In genomic region chr12:100138048-100138907, GRCh38 we compare ENCODE assay signal across 9 cellular contexts. TPM values are rescaled to one million over a fixed set of nuclear protein-coding genes. Genes with fewer than 3 reads are reported as not detected.
A peak's percentile ranks its signal among the peaks of the same experiment; 100 is the strongest.
DNase-seq lines count a peak whose midpoint lies in the region; ATAC-seq, FAIRE-seq and TF ChIP-seq lines count a peak whose summit lies in the region.
"Had no signal": no experiment of that assay in that cellular context is flagged by ENCODE, and none has a peak within 500 bp of the region (broad histone marks: within the 10 kb centered on the region; RNA-seq: fewer than 3 reads in every experiment).

No MANE protein-coding gene starts in this region.

- H3K4me3 Mint-ChIP-seq in stimulated activated memory B cell treated with anti-CD40 and anti-IgM and Interleukin-4, amounts not matched to agents 10 μg/mL and 1 μg/mL and 100 μg/mL, for 72 hours: peak overlapping the region; percentile 35

- TF ChIP-seq CTCF in BE2C (IDR thresholded peaks at IDR 0.05; ENCODE audit: low read depth, low read length): peak; percentile 55
- TF ChIP-seq CTCF in endothelial cell of umbilical vein (IDR thresholded peaks at IDR 0.05; ENCODE audit: extremely low read depth in 1 of 2, insufficient read depth in 1 of 2, low read depth in 1 of 2, low read length in 2 of 2): peak; percentile 4 to 30
- TF ChIP-seq CTCF in right atrium auricular region (IDR thresholded peaks at IDR 0.05): peak in 1 of 2 donors; percentile 53

- H4K20me1 ChIP-seq in endothelial cell of umbilical vein (replicated peaks; ENCODE audit: control insufficient read depth, extremely low read depth, insufficient read depth, low read length): no peaks in the 10 kb centered on the region

- POLR2A ChIA-PET in endothelial cell of umbilical vein (lab: Charles Lee): no interaction called here

- H3K36me3 ChIP-seq in BE2C: no peaks in the 10 kb centered on the region
- H3K36me3 ChIP-seq in endothelial cell of umbilical vein (ENCODE audit: control insufficient read depth in 2 of 2, extremely low read depth in 1 of 2, insufficient read depth in 2 of 2, low read length in 2 of 2): no peaks in the 10 kb centered on the region
- no peaks in the 10 kb centered on the region for H3K36me3 ChIP-seq in right atrium auricular region

- H3K9ac ChIP-seq in endothelial cell of umbilical vein (replicated peaks; ENCODE audit: extremely low read depth, insufficient read depth, low read length): no peak overlapping the region

- FAIRE-seq in endothelial cell of umbilical vein (lab: Jason Lieb, UNC): peak; percentile 77
- FAIRE-seq: endometrium had no signal

- H3K27ac ChIP-seq in endothelial cell of umbilical vein (ENCODE audit: insufficient read depth, low read depth, low read length): no peak overlapping the region
- peak overlapping the region in 1 of 2 donors; percentile 16 for H3K27ac ChIP-seq in right atrium auricular region

- H3K4me1 ChIP-seq in BE2C (peaks cover 4% of the 10 kb centered on the region; the same call in 1 of the 2 replicates), endothelial cell of umbilical vein (ENCODE audit: control insufficient read depth, extremely low read depth, insufficient read depth, low read length) (peaks cover 5% of the 10 kb centered on the region), right atrium auricular region (peaks cover 0 to 24% of the 10 kb centered on the region in 2 donors)

- no peak overlapping the region for H2AFZ ChIP-seq in endothelial cell of umbilical vein (ENCODE audit: low read depth, low read length)

- peak overlapping the region; percentile 80 for H3K27ac Mint-ChIP-seq in stimulated activated memory B cell treated with anti-CD40 and anti-IgM and Interleukin-4, amounts not matched to agents 10 μg/mL and 1 μg/mL and 100 μg/mL, for 72 hours

- intact Hi-C loops in endothelial cell of umbilical vein (cut with micrococcal nuclease): no loop called here

- BruUV-seq in endothelial cell of umbilical vein (replicated peaks; lab: Mats Ljungman, UMichigan): no TSS peak

- TF ChIP-seq POLR2A in endothelial cell of umbilical vein (IDR thresholded peaks at IDR 0.05; ENCODE audit: low read depth, low read length): no peak

- no peak overlapping the region for H3K4me2 ChIP-seq in endothelial cell of umbilical vein (ENCODE audit: insufficient read depth, low read length)

- peaks cover 70% of the 10 kb centered on the region for H3K4me1 Mint-ChIP-seq in stimulated activated memory B cell treated with anti-CD40 and anti-IgM and Interleukin-4, amounts not matched to agents 10 μg/mL and 1 μg/mL and 100 μg/mL, for 72 hours

- CTCF ChIA-PET in endothelial cell of umbilical vein (lab: Charles Lee): interaction anchor here (0.8 to 2.1 kb wide), 3 partner anchors 8 to 266 kb away, joined by 3 to 7 read pairs (median 4); no protein-coding TSS in a partner anchor

- dilution Hi-C loops in endothelial cell of umbilical vein (cut with MboI; ENCODE audit: extremely low pct_ligation_motif_present, low sequenced_read_pairs): no loop called here

- H3K4me3 ChIP-seq in BE2C (ENCODE audit: low read depth, low read length): no peak overlapping the region
- no peak overlapping the region for H3K4me3 ChIP-seq in endothelial cell of umbilical vein (replicated peaks in 1 of 3; ENCODE audit: insufficient read depth in 1 of 3, low read depth in 1 of 3, low read length in 3 of 3)
- no peak overlapping the region for H3K4me3 ChIP-seq in right atrium auricular region

- peaks cover 19% of the 10 kb centered on the region for H3K36me3 Mint-ChIP-seq in stimulated activated memory B cell treated with anti-CD40 and anti-IgM and Interleukin-4, amounts not matched to agents 10 μg/mL and 1 μg/mL and 100 μg/mL, for 72 hours

- H3K27me3 ChIP-seq in BE2C (no peaks in the 10 kb centered on the region), endothelial cell of umbilical vein (ENCODE audit: control insufficient read depth in 2 of 2, insufficient read depth in 2 of 2, low read length in 2 of 2) (no peaks in the 10 kb centered on the region), right atrium auricular region (no peaks in the 10 kb centered on the region)

- no peak for DNase-seq in BE2C
- DNase-seq in NOMO-1 (lab: John Stamatoyannopoulos, UW; ENCODE audit: unreplicated experiment in 2 of 2): peak; percentile 26 to 83
- DNase-seq in endothelial cell of umbilical vein (ENCODE audit: low read depth, low spot score): peak; percentile 41
- DNase-seq in stimulated activated CD4-positive, alpha-beta T cell treated with anti-CD3 and anti-CD28 coated beads, Interleukin-2, amount 100 ng/mL, for 48 hours: no peak
- no peak for DNase-seq in NCI-H2081 treated with DMSO at 0.1 percent for 48 hours (lab: John Stamatoyannopoulos, UW)
- DNase-seq in right atrium auricular region (ENCODE audit: low spot score): no peak

- H3K9me3 Mint-ChIP-seq in stimulated activated memory B cell treated with anti-CD40 and anti-IgM and Interleukin-4, amounts not matched to agents 10 μg/mL and 1 μg/mL and 100 μg/mL, for 72 hours: no peaks in the 10 kb centered on the region

- peaks cover 68% of the 10 kb centered on the region for H3K79me2 ChIP-seq in endothelial cell of umbilical vein (ENCODE audit: control insufficient read depth, insufficient read depth, low read length)

- H3K9me1 ChIP-seq in endothelial cell of umbilical vein (replicated peaks; ENCODE audit: control insufficient read depth, extremely low read depth, insufficient read depth, low read length): no peaks in the 10 kb centered on the region

- H3K27me3 Mint-ChIP-seq in stimulated activated memory B cell treated with anti-CD40 and anti-IgM and Interleukin-4, amounts not matched to agents 10 μg/mL and 1 μg/mL and 100 μg/mL, for 72 hours: no peaks in the 10 kb centered on the region

- ATAC-seq in GM18870 (IDR thresholded peaks at IDR 0.05; ENCODE audit: unreplicated experiment): peak; percentile 27
- no peak for ATAC-seq in stimulated activated memory B cell treated with anti-CD40 and anti-IgM and Interleukin-4, amounts not matched to agents 10 μg/mL and 1 μg/mL and 100 μg/mL, for 72 hours

- H3K9me3 ChIP-seq in BE2C: no peaks in the 10 kb centered on the region
- H3K9me3 ChIP-seq in endothelial cell of umbilical vein (replicated peaks; ENCODE audit: control insufficient read depth, insufficient read depth, low read length): no peaks in the 10 kb centered on the region
- no peaks in the 10 kb centered on the region for H3K9me3 ChIP-seq in right atrium auricular region

TF ChIP-seq in endothelial cell of umbilical vein, 7 proteins besides CTCF, POLR2A, EP300 and RAD21:
- no peak for TF ChIP-seq FOS (IDR thresholded peaks at IDR 0.05; ENCODE audit: borderline replicate concordance, insufficient read depth, low read length)
- no peak for TF ChIP-seq GATA2 (IDR thresholded peaks at IDR 0.05; ENCODE audit: insufficient read depth, insufficient read length, low read depth, low read length)
- no peak for TF ChIP-seq MYC (IDR thresholded peaks at IDR 0.05; ENCODE audit: low read depth, low read length)
- no peak for TF ChIP-seq EZH2 (IDR thresholded peaks at IDR 0.05; ENCODE audit: borderline replicate concordance, low read depth, low read length, severe bottlenecking)
- TF ChIP-seq MAX (IDR thresholded peaks at IDR 0.05; ENCODE audit: insufficient read depth, insufficient read length): no peak
- TF ChIP-seq POLR2AphosphoS5 (IDR thresholded peaks at IDR 0.05; ENCODE audit: insufficient read depth, low read depth, low read length): no peak
- no peak for TF ChIP-seq JUN (IDR thresholded peaks at IDR 0.05; ENCODE audit: borderline replicate concordance, insufficient read depth, insufficient read length, low read depth)

RNA-seq across cellular contexts. Expression of gene BLTP3B, which starts 4.4 kb away (rescaled TPM):
- 4.8 TPM for polyA plus RNA-seq in BE2C (2012; ENCODE audit: insufficient read depth, insufficient read length, low read depth)
- total RNA-seq in endothelial cell of umbilical vein (16.0 and 17.9 TPM in 2 replicates), right atrium auricular region (10 to 100 TPM; 15.4 to 19.0 TPM)
- 4.1 and 5.4 TPM in 2 replicates for polyA plus RNA-seq in endothelial cell of umbilical vein
- polyA plus RNA-seq in endothelial cell of umbilical vein (2011; cell fraction: cytosol; rRNA removed): 8.6 and 9.4 TPM in 2 replicates
- polyA plus RNA-seq in endothelial cell of umbilical vein (2011; cell fraction: nucleus; rRNA removed): 8.3 and 12.0 TPM in 2 replicates
- polyA plus RNA-seq in endothelial cell of umbilical vein (2012): 11.8 and 17.1 TPM in 2 replicates
- polyA minus RNA-seq in endothelial cell of umbilical vein: 17.4 and 28.5 TPM in 2 replicates
- 24.4 TPM for polyA minus RNA-seq in endothelial cell of umbilical vein (2011; cell fraction: cytosol; rRNA and poly(A)+ RNA removed)
- 23.0 and 38.7 TPM in 2 replicates for polyA minus RNA-seq in endothelial cell of umbilical vein (2011; cell fraction: nucleus; rRNA and poly(A)+ RNA removed)

Comparison
In these comparisons a context has a peak if more than half of its experiments do, and no peak if none do; other contexts are left out.
1. DNase-seq: peak in NOMO-1 (2 of 2) and endothelial cell of umbilical vein (single experiment); none in BE2C (single experiment), stimulated activated CD4-positive, alpha-beta T cell treated with anti-CD3 and anti-CD28 coated beads, Interleukin-2, amount 100 ng/mL, for 48 hours (0 of 2), NCI-H2081 treated with DMSO at 0.1 percent for 48 hours (single experiment) and right atrium auricular region (single experiment).